Comparison of ENCODE assay signal across 8 cellular contexts in the genomic region with DNA sequence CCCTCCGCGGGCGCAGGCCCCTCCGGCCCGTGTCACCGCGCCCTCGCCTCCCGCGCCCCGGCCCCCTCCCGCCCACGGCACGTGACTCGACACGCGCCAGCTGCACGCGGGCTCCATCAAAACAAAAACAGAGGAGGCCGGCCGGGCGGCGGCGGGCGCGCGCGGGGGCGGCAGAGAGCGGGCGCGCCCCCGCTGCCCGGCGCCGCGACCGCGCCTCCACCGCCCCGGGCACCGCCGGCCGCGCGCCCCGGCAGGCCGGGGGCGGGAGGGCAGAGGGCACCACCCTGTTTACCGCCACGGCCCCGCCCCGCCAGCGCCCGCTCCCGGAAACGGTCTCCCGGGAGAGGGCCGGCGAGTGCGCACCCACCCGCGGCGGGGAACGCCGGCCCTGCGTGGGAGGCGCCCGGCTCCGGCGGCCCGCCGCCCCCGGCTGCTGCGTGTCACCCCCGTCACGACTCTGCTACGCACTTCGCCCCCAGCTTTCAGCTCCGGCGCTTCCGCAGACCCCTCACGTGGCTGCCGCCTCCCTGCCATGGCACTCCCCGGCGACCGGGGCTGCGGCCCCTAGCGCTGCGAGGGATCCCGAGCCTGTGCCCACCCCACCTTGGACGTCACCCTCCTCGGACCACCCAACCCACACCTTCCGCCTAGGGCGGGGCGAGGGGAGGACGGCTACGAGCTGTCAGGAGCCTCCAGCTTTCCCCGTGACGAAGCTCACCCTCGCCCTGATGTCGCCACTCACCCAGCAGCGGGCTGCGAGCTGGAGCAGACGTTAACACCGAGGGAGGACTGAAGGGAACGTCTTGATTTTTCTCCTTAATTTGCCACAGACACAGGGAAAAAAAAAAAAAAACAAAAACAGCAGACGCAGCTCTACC.
DNase-seq lines count a peak whose midpoint lies in the region; ATAC-seq and TF ChIP-seq lines count a peak whose summit lies in the region.

No MANE protein-coding gene starts in this region.

- peak overlapping the region; percentile 28 for H3K9ac ChIP-seq in endodermal cell (ENCODE audit: extremely low read depth, low read length, poor library complexity, severe bottlenecking)

- ATAC-seq in HG03095 (IDR thresholded peaks at IDR 0.05; ENCODE audit: unreplicated experiment): peak; percentile 28
- peak; percentile 50 for ATAC-seq in activated CD8-positive, alpha-beta memory T cell treated with anti-CD3 and anti-CD28 coated beads, Interleukin-2, amount 10 ng/mL, durations not matched to agents 7 days and 5 days

- peaks cover 4% of the 10 kb centered on the region for H3K4me1 ChIP-seq in endodermal cell (ENCODE audit: control insufficient read depth, insufficient read depth, low read length)

- H3K27ac ChIP-seq in endodermal cell (ENCODE audit: low read depth, low read length): no peak overlapping the region

- H3K27me3 ChIP-seq in endodermal cell (ENCODE audit: control insufficient read depth, insufficient read depth, low read length, poor library complexity, severe bottlenecking): peaks cover 33% of the 10 kb centered on the region

- no peaks in the 10 kb centered on the region for H3K9me3 ChIP-seq in endodermal cell (ENCODE audit: control insufficient read depth, low read length)

- no peaks in the 10 kb centered on the region for H3K36me3 ChIP-seq in endodermal cell (ENCODE audit: control insufficient read depth, insufficient read depth, low read length)

- no peaks in the 10 kb centered on the region for H3K27me3 Mint-ChIP-seq in activated CD8-positive, alpha-beta memory T cell treated with anti-CD3 and anti-CD28 coated beads, Interleukin-2, amount 10 ng/mL, durations not matched to agents 7 days and 5 days
- H3K27me3 Mint-ChIP-seq in endodermal cell (ENCODE audit: insufficient read depth): peaks cover 36% of the 10 kb centered on the region

- H3K27ac Mint-ChIP-seq in activated CD8-positive, alpha-beta memory T cell treated with anti-CD3 and anti-CD28 coated beads, Interleukin-2, amount 10 ng/mL, durations not matched to agents 7 days and 5 days: peak overlapping the region; percentile 99
- peak overlapping the region; percentile 30 for H3K27ac Mint-ChIP-seq in endodermal cell

- TF ChIP-seq POLR2A in GM18526 (IDR thresholded peaks at IDR 0.05; ENCODE audit: extremely low read depth, insufficient read length): peak; percentile 33

- WGBS in endodermal cell (ENCODE audit: insufficient coverage in 1 of 2, insufficient read length in 1 of 2), 2 experiments: 0% methylated on average over 14 to 108 of the region's 108 CpGs

- POLR2A ChIA-PET in AG04449 (lab: Yijun Ruan, JAX): interaction anchor here (0.7 to 1.2 kb wide), 4 partner anchors 83 to 221 kb away, joined by 3 to 5 read pairs (median 4); a partner anchor contains a TSS

- H3K4me3 ChIP-seq in AG04449 (ENCODE audit: low read depth, low read length) (peak overlapping the region; percentile 85), endodermal cell (ENCODE audit: low read length) (peak overlapping the region; percentile 85)

- CTCF ChIA-PET in AG04449 (lab: Yijun Ruan, JAX): interaction anchor here (0.9 to 2.8 kb wide), 5 partner anchors 35 to 209 kb away, joined by 3 to 12 read pairs (median 3); no protein-coding TSS in a partner anchor
- CTCF ChIA-PET in activated CD8-positive, alpha-beta memory T cell treated with anti-CD3 and anti-CD28 coated beads, Interleukin-2, amount 10 ng/mL, durations not matched to agents 7 days and 5 days (lab: Charles Lee): interaction anchor here (0.8 to 4.2 kb wide), 9 partner anchors 34 to 230 kb away, joined by 3 to 18 read pairs (median 4); no protein-coding TSS in a partner anchor

- peaks cover 34% of the 10 kb centered on the region for H3K36me3 Mint-ChIP-seq in activated CD8-positive, alpha-beta memory T cell treated with anti-CD3 and anti-CD28 coated beads, Interleukin-2, amount 10 ng/mL, durations not matched to agents 7 days and 5 days
- peaks cover 1% of the 10 kb centered on the region for H3K36me3 Mint-ChIP-seq in endodermal cell (ENCODE audit: low read depth)

- H3K9me3 Mint-ChIP-seq in activated CD8-positive, alpha-beta memory T cell treated with anti-CD3 and anti-CD28 coated beads, Interleukin-2, amount 10 ng/mL, durations not matched to agents 7 days and 5 days (ENCODE audit: low read depth): no peaks in the 10 kb centered on the region
- no peaks in the 10 kb centered on the region for H3K9me3 Mint-ChIP-seq in endodermal cell

- no peak for TF ChIP-seq CTCF in AG04449 (IDR thresholded peaks at IDR 0.05; ENCODE audit: insufficient read depth, low read length, missing control alignments)
- TF ChIP-seq CTCF in endodermal cell (conservative IDR thresholded peaks at IDR 0.05): no peak

- DNase-seq in AG04449 (ENCODE audit: low read depth, low spot score): no peak
- peak; percentile 78 for DNase-seq in NCI-H82 (lab: John Stamatoyannopoulos, UW)
- DNase-seq in activated CD8-positive, alpha-beta memory T cell treated with anti-CD3 and anti-CD28 coated beads, Interleukin-2, amount 10 ng/mL, durations not matched to agents 7 days and 5 days: peak; percentile 86
- peak; percentile 89 for DNase-seq in endodermal cell
- DNase-seq in midbrain (lab: John Stamatoyannopoulos, UW): peak; percentile 89
- DNase-seq in stimulated activated CD8-positive, alpha-beta memory T cell treated with anti-CD3 and anti-CD28 coated beads, Interleukin-2, amount 100 ng/mL, for 1 hour (ENCODE audit: low read depth in 2 of 2): peak; percentile 60 to 68

- H3K4me1 Mint-ChIP-seq in activated CD8-positive, alpha-beta memory T cell treated with anti-CD3 and anti-CD28 coated beads, Interleukin-2, amount 10 ng/mL, durations not matched to agents 7 days and 5 days: peaks cover 60% of the 10 kb centered on the region
- H3K4me1 Mint-ChIP-seq in endodermal cell: peaks cover 23% of the 10 kb centered on the region

- H3K4me3 Mint-ChIP-seq in activated CD8-positive, alpha-beta memory T cell treated with anti-CD3 and anti-CD28 coated beads, Interleukin-2, amount 10 ng/mL, durations not matched to agents 7 days and 5 days: peak overlapping the region; percentile 90
- peak overlapping the region; percentile 77 for H3K4me3 Mint-ChIP-seq in endodermal cell
